ENCODE assay signal across 21 cellular contexts in genomic region chr4:54794033-54794432, GRCh38.
"Had no signal": no experiment of that assay in that cellular context is flagged by ENCODE, and none has a peak within 500 bp of the region (broad histone marks: within the 10 kb centered on the region; RNA-seq: fewer than 3 reads in every experiment).

No MANE protein-coding gene starts in this region.

- ATAC-seq: activated CD4-positive, CD25-positive, alpha-beta regulatory T cell treated with anti-CD3 and anti-CD28 coated beads, Interleukin-2, amount 50 U/mL, for 24 hours; activated CD8-positive, alpha-beta memory T cell treated with anti-CD3 and anti-CD28 coated beads, Interleukin-2, amount 10 ng/mL, durations not matched to agents 7 days and 5 days; activated naive CD4-positive, alpha-beta T cell treated with anti-CD3 and anti-CD28 coated beads, Interleukin-2, amount 50 U/mL, for 72 hours; activated naive CD8-positive, alpha-beta T cell treated with anti-CD3 and anti-CD28 coated beads, Interleukin-2, amount 50 U/mL, for 24 hours; body of pancreas; Right ventricle myocardium inferior had no signal

- H3K27me3 ChIP-seq: ascending aorta, body of pancreas had no signal

- H3K36me3 ChIP-seq: ascending aorta had no signal

- DNase-seq: activated CD4-positive, alpha-beta T cell treated with anti-CD3 and anti-CD28 coated beads for 4 hours; activated CD8-positive, alpha-beta memory T cell treated with anti-CD3 and anti-CD28 coated beads, Interleukin-2, amount 10 ng/mL, durations not matched to agents 7 days and 5 days; activated effector memory CD4-positive, alpha-beta T cell treated with Interleukin-2 at 50 U/mL for 16 hours; activated naive CD4-positive, alpha-beta T cell treated with Interleukin-2 at 50 U/mL for 16 hours; activated naive CD8-positive, alpha-beta T cell treated with anti-CD3 and anti-CD28 coated beads, Interleukin-2, amount 50 U/mL, for 24 hours; activated T-cell treated with anti-CD3 and anti-CD28 coated beads, Interleukin-2, amount 50 U/mL, for 24 hours; amniotic stem cell; body of pancreas; central memory CD4-positive, alpha-beta T cell; KBM-7; NCI-H1092; NCI-H1417 treated with DMSO at 0.1 percent for 48 hours; NCI-H187; NCI-H2081 treated with DMSO at 0.1 percent for 48 hours; NCI-H446; NCI-H748 treated with DMSO at 0.1 percent for 48 hours had no signal

- H3K4me1 ChIP-seq: ascending aorta, body of pancreas had no signal

- H3K4me3 ChIP-seq: ascending aorta, body of pancreas, SK-N-MC had no signal

- H3K9me3 ChIP-seq: body of pancreas had no signal

- H3K27ac ChIP-seq: ascending aorta, body of pancreas, SK-N-MC had no signal
